In the genomic region with DNA sequence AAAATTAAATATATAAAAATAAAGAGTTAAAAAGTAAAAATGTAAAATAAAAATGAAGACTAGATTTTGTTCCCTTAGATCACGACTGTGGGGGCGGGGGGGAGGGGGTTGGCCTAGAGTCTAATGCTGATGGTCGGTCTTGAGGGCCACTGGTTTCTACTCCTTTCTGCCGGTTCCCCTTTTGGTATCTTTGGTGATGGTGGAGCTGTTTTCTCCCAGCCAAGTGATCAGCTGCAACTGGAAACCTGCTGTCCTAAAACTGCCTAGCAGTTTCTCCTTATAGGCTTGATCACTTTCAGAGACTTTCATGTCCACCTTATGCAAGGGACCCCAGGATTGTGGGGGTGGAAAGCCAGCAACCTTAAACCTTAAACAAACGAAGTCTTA, we compare ENCODE assay signal across 8 cellular contexts. TPM values are rescaled to one million over a fixed set of nuclear protein-coding genes. Genes with fewer than 3 reads are reported as not detected.
DNase-seq lines count a peak whose midpoint lies in the region; ATAC-seq and TF ChIP-seq lines count a peak whose summit lies in the region.

No MANE protein-coding gene starts in this region.

- DNase-seq in activated T-cell treated with anti-CD3 and anti-CD28 coated beads, Interleukin-2, amount 50 U/mL, for 72 hours, result peak in 1 of 2 donors; percentile 6
- no peak for DNase-seq in activated T-cell treated with anti-CD3 and anti-CD28 coated beads, Interleukin-2, amount 50 U/mL, for 48 hours
- DNase-seq in NOMO-1 treated with DMSO at 0.1 percent for 48 hours (lab: John Stamatoyannopoulos, UW; ENCODE audit: unreplicated experiment) (peak; percentile 83), coronary artery (ENCODE audit: low spot score) (no peak), natural killer cell (no peak), head of caudate nucleus (no peak)

- peak overlapping the region; percentile 98 to 100 for H3K4me3 Mint-ChIP-seq in activated T-cell treated with anti-CD3 and anti-CD28 coated beads, Interleukin-2, amount 50 U/mL, for 72 hours
- H3K4me3 Mint-ChIP-seq in natural killer cell, result peak overlapping the region; percentile 98

- no peak overlapping the region for H3K27ac ChIP-seq in coronary artery

- no peaks in the 10 kb centered on the region for H3K9me3 Mint-ChIP-seq in activated T-cell treated with anti-CD3 and anti-CD28 coated beads, Interleukin-2, amount 50 U/mL, for 72 hours
- no peaks in the 10 kb centered on the region for H3K9me3 Mint-ChIP-seq in natural killer cell

- no peak for ATAC-seq in activated T-cell treated with anti-CD3 and anti-CD28 coated beads, Interleukin-2, amount 50 U/mL, for 72 hours (replicated peaks in 1 of 2)
- no peak for ATAC-seq in natural killer cell
- ATAC-seq in GM18909 (IDR thresholded peaks at IDR 0.05; ENCODE audit: poor library complexity, unreplicated experiment), result no peak
- ATAC-seq in GM21423 (IDR thresholded peaks at IDR 0.05; ENCODE audit: unreplicated experiment), result no peak

- H3K4me1 Mint-ChIP-seq in activated T-cell treated with anti-CD3 and anti-CD28 coated beads, Interleukin-2, amount 50 U/mL, for 72 hours (ENCODE audit: low read depth), result peaks cover 29% of the 10 kb centered on the region
- peaks cover 44% of the 10 kb centered on the region in 2 donors for H3K4me1 Mint-ChIP-seq in natural killer cell

- no peak overlapping the region for H3K27ac Mint-ChIP-seq in activated T-cell treated with anti-CD3 and anti-CD28 coated beads, Interleukin-2, amount 50 U/mL, for 72 hours
- H3K27ac Mint-ChIP-seq in natural killer cell, result peak overlapping the region in 1 of 2 donors; percentile 98

- peak overlapping the region; percentile 99 for H3K4me3 ChIP-seq in coronary artery

- no peaks in the 10 kb centered on the region for H3K27me3 Mint-ChIP-seq in activated T-cell treated with anti-CD3 and anti-CD28 coated beads, Interleukin-2, amount 50 U/mL, for 72 hours (ENCODE audit: low read depth)
- no peaks in the 10 kb centered on the region for H3K27me3 Mint-ChIP-seq in natural killer cell (ENCODE audit: low read depth in 2 of 2)

- intact Hi-C loops in natural killer cell (cut with micrococcal nuclease) (loop anchor here (5.0 kb wide), 1 partner anchor 257 kb away; a partner anchor contains a TSS), head of caudate nucleus (cut with DNase I) (no loop called here)

- TF ChIP-seq CTCF in coronary artery (IDR thresholded peaks at IDR 0.05), result no peak
- TF ChIP-seq CTCF in natural killer cell (IDR thresholded peaks at IDR 0.05), result no peak

- peaks cover 13 to 28% of the 10 kb centered on the region in 2 donors for H3K36me3 Mint-ChIP-seq in activated T-cell treated with anti-CD3 and anti-CD28 coated beads, Interleukin-2, amount 50 U/mL, for 72 hours (ENCODE audit: insufficient read depth in 2 of 2)
- no peaks in the 10 kb centered on the region for H3K36me3 Mint-ChIP-seq in natural killer cell

RNA-seq across cellular contexts. Expression of a gene that starts 1.1 kb away (rescaled TPM):
- 10 to 100 TPM; 16.4 to 22.8 TPM for total RNA-seq in activated T-cell treated with anti-CD3 and anti-CD28 coated beads, Interleukin-2, amount 50 U/mL, for 72 hours
- total RNA-seq in natural killer cell, result 10 to 100 TPM in 1 of 3 donors, 1 to 10 TPM in 2; 6.5 to 11.0 (median 7.8) TPM

RNA-seq across cellular contexts. Expression of a gene that starts 1.5 kb away (rescaled TPM):
- total RNA-seq in activated T-cell treated with anti-CD3 and anti-CD28 coated beads, Interleukin-2, amount 50 U/mL, for 72 hours, result 10 to 100 TPM; 78.7 to 79.0 TPM
- 10 to 100 TPM; 61.3 to 87.4 (median 81.4) TPM for total RNA-seq in natural killer cell
